34 cellular contexts compared by ENCODE assay signal in the genomic region with DNA sequence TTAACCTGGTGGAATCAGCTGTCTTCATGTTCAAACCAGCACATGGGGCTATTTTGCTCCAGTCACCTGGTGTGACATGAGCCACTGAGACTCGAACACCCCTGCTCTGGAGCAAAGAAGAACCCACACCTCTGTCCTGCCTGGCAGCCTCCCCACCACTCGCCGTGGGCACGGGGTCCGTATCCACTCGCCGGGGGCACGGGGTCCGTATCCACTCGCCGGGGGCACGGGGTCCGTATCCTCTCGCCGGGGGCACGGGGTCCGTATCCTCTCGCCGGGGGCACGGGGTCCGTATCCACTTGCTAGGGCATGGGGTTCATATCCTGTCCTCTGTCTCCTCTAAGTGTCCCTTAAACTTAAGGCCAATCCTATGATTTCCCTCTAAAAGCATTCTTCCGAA.
"Had no signal": no experiment of that assay in that cellular context is flagged by ENCODE, and none has a peak within 500 bp of the region (broad histone marks: within the 10 kb centered on the region; RNA-seq: fewer than 3 reads in every experiment).

No MANE protein-coding gene starts in this region.

- FAIRE-seq: TTC549 had no signal

- H3K36me3 Mint-ChIP-seq: stimulated activated effector memory CD8-positive, alpha-beta T cell treated with anti-CD3 and anti-CD28 coated beads, Interleukin-12 subunit alpha, Interleukin-12 subunit beta, amount 100 ng/mL, for 72 hours had no signal

- H3K36me3 ChIP-seq: adrenal gland, heart right ventricle, left ventricle myocardium inferior, right atrium auricular region, transverse colon, uterus, WERI-Rb-1 had no signal

- H2AFZ ChIP-seq: parathyroid adenoma had no signal

- H3K4me3 Mint-ChIP-seq: activated CD4-positive, alpha-beta memory T cell treated with anti-CD3 and anti-CD28 coated beads for 36 hours; activated CD4-positive, alpha-beta T cell treated with anti-CD3 and anti-CD28 coated beads, Interleukin-2, amount 10 ng/mL, durations not matched to agents 24 days and 14 days; activated naive CD4-positive, alpha-beta T cell treated with anti-CD3 and anti-CD28 coated beads for 36 hours; activated naive CD8-positive, alpha-beta T cell treated with anti-CD3 and anti-CD28 coated beads for 36 hours; activated T-helper 1 cell treated with anti-CD3 and anti-CD28 coated beads, Interleukin-12 subunit alpha, Interleukin-12 subunit beta, Interleukin-2, Interleukin-4 antibody, amounts not matched to agents 30 ng/mL and 10 ng/mL and 1 ng/mL, durations not matched to agents 14 hours and 24 hours and 36 hours; effector memory CD8-positive, alpha-beta T cell; naive thymus-derived CD4-positive, alpha-beta T cell; stimulated activated effector memory CD8-positive, alpha-beta T cell treated with anti-CD3 and anti-CD28 coated beads, Interleukin-12 subunit alpha, Interleukin-12 subunit beta, amount 100 ng/mL, for 72 hours; T-helper 1 cell treated with Interleukin-12 subunit alpha and Interleukin-12 subunit beta and Interleukin-4 antibody, amounts not matched to agents 30 μg/mL and 1 μg/mL, for 36 hours had no signal

- DNase-seq: activated CD4-positive, alpha-beta memory T cell treated with anti-CD3 and anti-CD28 coated beads for 36 hours; activated CD4-positive, alpha-beta T cell treated with anti-CD3 and anti-CD28 coated beads, Interleukin-2, amount 10 ng/mL, durations not matched to agents 24 days and 14 days; activated CD4-positive, CD25-positive, alpha-beta regulatory T cell treated with anti-CD3 and anti-CD28 coated beads, Interleukin-2, amount 50 U/mL, for 72 hours; activated CD8-positive, alpha-beta memory T cell treated with anti-CD3 and anti-CD28 coated beads, Interleukin-2, amount 50 U/mL, for 4 hours; activated effector memory CD4-positive, alpha-beta T cell treated with anti-CD3 and anti-CD28 coated beads, Interleukin-2, amount 50 U/mL, for 16 hours; activated naive CD4-positive, alpha-beta T cell treated with anti-CD3 and anti-CD28 coated beads for 36 hours; activated naive CD8-positive, alpha-beta T cell treated with anti-CD3 and anti-CD28 coated beads for 36 hours; activated T-cell treated with anti-CD3 and anti-CD28 coated beads, Interleukin-2, amount 50 U/mL, for 1 hour; adrenal gland; aorta; cerebellar nuclear complex; cortex of kidney; effector memory CD8-positive, alpha-beta T cell; foreskin fibroblast; heart right ventricle; left ventricle myocardium inferior; mammary epithelial cell; midbrain; naive thymus-derived CD4-positive, alpha-beta T cell; nucleus accumbens; stimulated activated CD4-positive, alpha-beta T cell treated with anti-CD3 and anti-CD28 coated beads, Interleukin-4, amount 100 ng/mL, for 24 hours; T-helper 9 cell; uterus; WERI-Rb-1 had no signal

- H3K9me3 ChIP-seq: adrenal gland, body of pancreas, left ventricle myocardium inferior, transverse colon, uterus had no signal

- H3K4me1 ChIP-seq: adrenal gland, body of pancreas, heart right ventricle, left ventricle myocardium inferior, parathyroid adenoma, right atrium auricular region, uterus had no signal

- H3K9me3 Mint-ChIP-seq: stimulated activated effector memory CD8-positive, alpha-beta T cell treated with anti-CD3 and anti-CD28 coated beads, Interleukin-12 subunit alpha, Interleukin-12 subunit beta, amount 100 ng/mL, for 72 hours had no signal

- H3K9ac ChIP-seq: parathyroid adenoma had no signal

- H3K4me1 Mint-ChIP-seq: activated CD4-positive, alpha-beta T cell treated with anti-CD3 and anti-CD28 coated beads, Interleukin-2, amount 10 ng/mL, durations not matched to agents 24 days and 14 days; stimulated activated effector memory CD8-positive, alpha-beta T cell treated with anti-CD3 and anti-CD28 coated beads, Interleukin-12 subunit alpha, Interleukin-12 subunit beta, amount 100 ng/mL, for 72 hours had no signal

- H3K4me3 ChIP-seq: adrenal gland, body of pancreas, heart right ventricle, left ventricle myocardium inferior, right atrium auricular region, skin epidermis, transverse colon, uterus had no signal

- ATAC-seq: effector memory CD8-positive, alpha-beta T cell; esophagus mucosa; heart right ventricle; naive thymus-derived CD4-positive, alpha-beta T cell; stimulated activated effector memory CD8-positive, alpha-beta T cell treated with anti-CD3 and anti-CD28 coated beads, Interleukin-12 subunit alpha, Interleukin-12 subunit beta, amount 100 ng/mL, for 72 hours had no signal

- H3K27ac Mint-ChIP-seq: activated CD4-positive, alpha-beta memory T cell treated with anti-CD3 and anti-CD28 coated beads for 36 hours; activated CD4-positive, alpha-beta T cell treated with anti-CD3 and anti-CD28 coated beads, Interleukin-2, amount 10 ng/mL, durations not matched to agents 24 days and 14 days; activated naive CD4-positive, alpha-beta T cell treated with anti-CD3 and anti-CD28 coated beads for 36 hours; activated naive CD8-positive, alpha-beta T cell treated with anti-CD3 and anti-CD28 coated beads for 36 hours; activated T-helper 1 cell treated with anti-CD3 and anti-CD28 coated beads, Interleukin-12 subunit alpha, Interleukin-12 subunit beta, Interleukin-2, Interleukin-4 antibody, amounts not matched to agents 30 ng/mL and 10 ng/mL and 1 ng/mL, durations not matched to agents 14 hours and 24 hours and 36 hours; effector memory CD8-positive, alpha-beta T cell; naive thymus-derived CD4-positive, alpha-beta T cell; stimulated activated effector memory CD8-positive, alpha-beta T cell treated with anti-CD3 and anti-CD28 coated beads, Interleukin-12 subunit alpha, Interleukin-12 subunit beta, amount 100 ng/mL, for 72 hours; T-helper 1 cell treated with Interleukin-12 subunit alpha and Interleukin-12 subunit beta and Interleukin-4 antibody, amounts not matched to agents 30 μg/mL and 1 μg/mL, for 36 hours had no signal

- H3K79me2 ChIP-seq: parathyroid adenoma had no signal

- H3K27me3 ChIP-seq: adrenal gland, body of pancreas, right atrium auricular region, transverse colon, uterus had no signal

- H3K27ac ChIP-seq: adrenal gland, body of pancreas, heart right ventricle, left ventricle myocardium inferior, parathyroid adenoma, right atrium auricular region, skin epidermis, uterus, WERI-Rb-1 had no signal
